22 cellular contexts compared by ENCODE assay signal in genomic region chr2:129821445-129821844, GRCh38.
"Had no signal": no experiment of that assay in that cellular context is flagged by ENCODE, and none has a peak within 500 bp of the region (broad histone marks: within the 10 kb centered on the region; RNA-seq: fewer than 3 reads in every experiment).

No MANE protein-coding gene starts in this region.

- H3K4me1 Mint-ChIP-seq: memory B cell; naive thymus-derived CD4-positive, alpha-beta T cell; nephron; neural progenitor cell; stimulated activated naive B cell treated with anti-CD40 and anti-IgM and Interleukin-4, amounts not matched to agents 10 μg/mL and 1 μg/mL and 100 μg/mL, for 72 hours had no signal

- H3K27ac ChIP-seq: coronary artery, gastrocnemius medialis, neural progenitor cell, right lobe of liver, transverse colon, vagina had no signal

- H3K4me3 Mint-ChIP-seq: effector memory CD8-positive, alpha-beta T cell; memory B cell; naive thymus-derived CD4-positive, alpha-beta T cell; nephron; neural progenitor cell; stimulated activated naive B cell treated with anti-CD40 and anti-IgM and Interleukin-4, amounts not matched to agents 10 μg/mL and 1 μg/mL and 100 μg/mL, for 72 hours; stimulated activated naive CD8-positive, alpha-beta T cell treated with anti-CD3 and anti-CD28 coated beads, Interleukin-15, Interleukin-2, amounts not matched to agents 100 ng/mL and 50 ng/mL, for 24 hours had no signal

- H3K27ac Mint-ChIP-seq: effector memory CD8-positive, alpha-beta T cell; memory B cell; naive thymus-derived CD4-positive, alpha-beta T cell; nephron; neural progenitor cell; stimulated activated naive B cell treated with anti-CD40 and anti-IgM and Interleukin-4, amounts not matched to agents 10 μg/mL and 1 μg/mL and 100 μg/mL, for 72 hours; stimulated activated naive CD8-positive, alpha-beta T cell treated with anti-CD3 and anti-CD28 coated beads, Interleukin-15, Interleukin-2, amounts not matched to agents 100 ng/mL and 50 ng/mL, for 24 hours had no signal

- FAIRE-seq: kidney, small intestine had no signal

- DNase-seq: effector memory CD8-positive, alpha-beta T cell; gastrocnemius medialis; kidney; midbrain; naive thymus-derived CD4-positive, alpha-beta T cell; nucleus accumbens; posterior cingulate gyrus; retina; right lobe of liver; small intestine; stimulated activated CD4-positive, alpha-beta T cell treated with anti-CD3 and anti-CD28 coated beads, Interleukin-15, amount 100 ng/mL, for 24 hours; stimulated activated CD4-positive, alpha-beta T cell treated with anti-CD3 and anti-CD28 coated beads, Interleukin-2, amount 100 ng/mL, for 48 hours; stimulated activated naive B cell treated with anti-CD40 and anti-IgM and Interleukin-4, amounts not matched to agents 10 μg/mL and 1 μg/mL and 100 μg/mL, for 72 hours; transverse colon had no signal

- H3K27me3 ChIP-seq: gastrocnemius medialis, neural progenitor cell, right lobe of liver, transverse colon, vagina had no signal

- H3K4me3 ChIP-seq: coronary artery, gastrocnemius medialis, lung, neural progenitor cell, right lobe of liver, transverse colon, vagina had no signal

- H3K9me3 Mint-ChIP-seq: effector memory CD8-positive, alpha-beta T cell; memory B cell; nephron; stimulated activated naive B cell treated with anti-CD40 and anti-IgM and Interleukin-4, amounts not matched to agents 10 μg/mL and 1 μg/mL and 100 μg/mL, for 72 hours; stimulated activated naive CD8-positive, alpha-beta T cell treated with anti-CD3 and anti-CD28 coated beads, Interleukin-15, Interleukin-2, amounts not matched to agents 100 ng/mL and 50 ng/mL, for 24 hours had no signal

- H3K9me3 ChIP-seq: gastrocnemius medialis, right lobe of liver, transverse colon, vagina had no signal

- H3K36me3 Mint-ChIP-seq: memory B cell; naive thymus-derived CD4-positive, alpha-beta T cell; stimulated activated naive B cell treated with anti-CD40 and anti-IgM and Interleukin-4, amounts not matched to agents 10 μg/mL and 1 μg/mL and 100 μg/mL, for 72 hours had no signal

- H3K4me1 ChIP-seq: gastrocnemius medialis, neural progenitor cell, right lobe of liver, transverse colon, vagina had no signal

- H3K27me3 Mint-ChIP-seq: stimulated activated naive B cell treated with anti-CD40 and anti-IgM and Interleukin-4, amounts not matched to agents 10 μg/mL and 1 μg/mL and 100 μg/mL, for 72 hours; stimulated activated naive CD8-positive, alpha-beta T cell treated with anti-CD3 and anti-CD28 coated beads, Interleukin-15, Interleukin-2, amounts not matched to agents 100 ng/mL and 50 ng/mL, for 24 hours had no signal

- ATAC-seq: effector memory CD8-positive, alpha-beta T cell; gastrocnemius medialis; left lobe of liver; naive thymus-derived CD4-positive, alpha-beta T cell; right lobe of liver; stimulated activated naive B cell treated with anti-CD40 and anti-IgM and Interleukin-4, amounts not matched to agents 10 μg/mL and 1 μg/mL and 100 μg/mL, for 72 hours had no signal

- H3K36me3 ChIP-seq: gastrocnemius medialis, neural progenitor cell, right lobe of liver, transverse colon, vagina had no signal
